In the genomic region with DNA sequence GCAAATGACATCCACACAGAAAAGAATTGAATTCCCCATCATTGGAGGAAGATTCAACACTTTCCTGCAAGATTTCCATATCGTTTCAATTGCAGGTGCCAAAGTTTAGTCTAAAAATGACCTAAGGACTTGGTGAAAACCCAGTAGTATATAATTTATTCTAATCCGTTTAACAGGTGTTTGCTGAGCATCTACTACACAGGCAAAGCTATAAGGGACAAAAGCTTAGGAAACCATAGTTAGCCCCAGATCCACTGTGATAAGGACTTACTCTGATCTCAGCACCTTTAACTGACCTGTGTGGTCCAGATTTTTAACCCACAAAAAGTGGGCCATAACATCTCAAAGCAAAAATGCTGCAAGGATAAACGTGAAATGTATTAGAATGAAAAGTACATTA, we compare ENCODE assay signal across 26 cellular contexts. TPM values are rescaled to one million over a fixed set of nuclear protein-coding genes. Genes with fewer than 3 reads are reported as not detected.
A peak's percentile ranks its signal among the peaks of the same experiment; 100 is the strongest.
DNase-seq lines count a peak whose midpoint lies in the region; ATAC-seq, FAIRE-seq and TF ChIP-seq lines count a peak whose summit lies in the region.
"Had no signal": no experiment of that assay in that cellular context is flagged by ENCODE, and none has a peak within 500 bp of the region (broad histone marks: within the 10 kb centered on the region; RNA-seq: fewer than 3 reads in every experiment).

No MANE protein-coding gene starts in this region.

- H3K4me1 Mint-ChIP-seq in GM23338: peaks cover 8% of the 10 kb centered on the region

- H2AFZ ChIP-seq in GM23338: no peak overlapping the region
- H2AFZ ChIP-seq in OCI-LY3 (ENCODE audit: low read depth, low read length): no peak overlapping the region
- H2AFZ ChIP-seq in endothelial cell of umbilical vein (ENCODE audit: low read depth, low read length): no peak overlapping the region
- H2AFZ ChIP-seq: GM23248 had no signal

- H3K27ac Mint-ChIP-seq in GM23338: no peak overlapping the region
- H3K27ac Mint-ChIP-seq: CD8-positive, alpha-beta T cell had no signal

- H3K9me3 ChIP-seq in OCI-LY3 (ENCODE audit: insufficient read depth, low read length): no peaks in the 10 kb centered on the region
- H3K9me3 ChIP-seq in endothelial cell of umbilical vein (replicated peaks; ENCODE audit: control insufficient read depth, insufficient read depth, low read length): no peaks in the 10 kb centered on the region
- no peaks in the 10 kb centered on the region for H3K9me3 ChIP-seq in HAP-1
- H3K9me3 ChIP-seq: A549, MG63, SJCRH30 had no signal

- H3K79me2 ChIP-seq in GM23338 (replicated peaks; ENCODE audit: insufficient read depth): peaks cover 94% of the 10 kb centered on the region
- no peaks in the 10 kb centered on the region for H3K79me2 ChIP-seq in OCI-LY3 (ENCODE audit: low read length)
- H3K79me2 ChIP-seq in endothelial cell of umbilical vein (ENCODE audit: control insufficient read depth, insufficient read depth, low read length): peaks cover 42% of the 10 kb centered on the region

- H3K4me3 ChIP-seq in GM23338: no peak overlapping the region
- peak overlapping the region; percentile 29 for H3K4me3 ChIP-seq in OCI-LY3 (ENCODE audit: low read length)
- no peak overlapping the region for H3K4me3 ChIP-seq in endothelial cell of umbilical vein (replicated peaks in 1 of 3; ENCODE audit: insufficient read depth in 1 of 3, low read depth in 1 of 3, low read length in 3 of 3)
- H3K4me3 ChIP-seq in HAP-1: no peak overlapping the region
- H3K4me3 ChIP-seq: A549, GM23248, MG63, SJCRH30 had no signal

- peaks cover 28% of the 10 kb centered on the region for H3K36me3 Mint-ChIP-seq in GM23338 (ENCODE audit: low read depth)

- DNase-seq in GM23338 (ENCODE audit: low spot score) (no peak), endothelial cell of umbilical vein (ENCODE audit: low read depth, low spot score) (no peak), RWPE1 (ENCODE audit: low spot score) (no peak), HAP-1 (ENCODE audit: low spot score in 2 of 2) (no peak)
- DNase-seq: Caco-2; CD8-positive, alpha-beta T cell; DMS79; GF-D8; GM23248; H9; KBM-7; MG63; NCI-H1105 treated with DMSO at 0.1 percent for 48 hours; NCI-H1694; NCI-H2029 treated with DMSO at 0.1 percent for 48 hours; NCI-H446 treated with DMSO at 0.1 percent for 48 hours; NCI-H526 treated with DMSO at 0.1 percent for 48 hours; SJCRH30 had no signal

- in situ Hi-C loops in HAP-1 (cut with MboI; ENCODE audit: low sequenced_read_pairs): no loop called here

- H3K27ac ChIP-seq in GM23338 (ENCODE audit: low read depth): no peak overlapping the region
- peak overlapping the region; percentile 69 for H3K27ac ChIP-seq in OCI-LY3 (ENCODE audit: low read length)
- H3K27ac ChIP-seq in endothelial cell of umbilical vein (ENCODE audit: insufficient read depth, low read depth, low read length): no peak overlapping the region
- no peak overlapping the region for H3K27ac ChIP-seq in RWPE1
- H3K27ac ChIP-seq: A549, C4-2B, GM23248, SJCRH30 had no signal

- TF ChIP-seq POLR2A in endothelial cell of umbilical vein (IDR thresholded peaks at IDR 0.05; ENCODE audit: low read depth, low read length): no peak

- H3K4me1 ChIP-seq in GM23338 (ENCODE audit: insufficient read depth): peaks cover 15% of the 10 kb centered on the region
- peaks cover 18% of the 10 kb centered on the region for H3K4me1 ChIP-seq in OCI-LY3 (ENCODE audit: low read length)
- H3K4me1 ChIP-seq in endothelial cell of umbilical vein (ENCODE audit: control insufficient read depth, extremely low read depth, insufficient read depth, low read length): no peaks in the 10 kb centered on the region
- H3K4me1 ChIP-seq in HAP-1: peaks cover 33% of the 10 kb centered on the region
- H3K4me1 ChIP-seq: Caco-2, SJCRH30 had no signal

- H3K36me3 ChIP-seq in GM23338 (ENCODE audit: insufficient read depth) (no peaks in the 10 kb centered on the region), OCI-LY3 (replicated peaks; ENCODE audit: low read depth, low read length) (no peaks in the 10 kb centered on the region), endothelial cell of umbilical vein (ENCODE audit: control insufficient read depth in 2 of 2, extremely low read depth in 1 of 2, insufficient read depth in 2 of 2, low read length in 2 of 2) (peaks cover 0 to 2% of the 10 kb centered on the region in 2 experiments), HAP-1 (replicated peaks) (no peaks in the 10 kb centered on the region)

- H3K9me1 ChIP-seq in endothelial cell of umbilical vein (replicated peaks; ENCODE audit: control insufficient read depth, extremely low read depth, insufficient read depth, low read length): no peaks in the 10 kb centered on the region

- H3K9ac ChIP-seq in OCI-LY3 (ENCODE audit: low read length) (peak overlapping the region; percentile 18; the same call in 1 of the 2 replicates), endothelial cell of umbilical vein (replicated peaks; ENCODE audit: extremely low read depth, insufficient read depth, low read length) (no peak overlapping the region)
- H3K9ac ChIP-seq: GM23248 had no signal

- no peaks in the 10 kb centered on the region for H3K9me3 Mint-ChIP-seq in GM23338
- H3K9me3 Mint-ChIP-seq: CD8-positive, alpha-beta T cell; H9 had no signal

- dilution Hi-C loops in endothelial cell of umbilical vein (cut with MboI; ENCODE audit: extremely low pct_ligation_motif_present, low sequenced_read_pairs): no loop called here

- H3F3A ChIP-seq in GM23338 (replicated peaks; ENCODE audit: low read depth): no peaks in the 10 kb centered on the region

- no peak for TF ChIP-seq CTCF in GM23338 (conservative IDR thresholded peaks at IDR 0.05; ENCODE audit: low read depth in 2 of 2)
- TF ChIP-seq CTCF in OCI-LY3 (IDR thresholded peaks at IDR 0.05; ENCODE audit: low read depth, low read length): no peak
- no peak for TF ChIP-seq CTCF in endothelial cell of umbilical vein (IDR thresholded peaks at IDR 0.05; ENCODE audit: extremely low read depth in 1 of 2, insufficient read depth in 1 of 2, low read depth in 1 of 2, low read length in 2 of 2)
- no peak for TF ChIP-seq CTCF in RWPE1 (conservative IDR thresholded peaks at IDR 0.05; ENCODE audit: low read depth)

- H3K4me3 Mint-ChIP-seq in GM23338: no peak overlapping the region
- H3K4me3 Mint-ChIP-seq: CD8-positive, alpha-beta T cell; H9 had no signal

- no peaks in the 10 kb centered on the region for H3K9me2 ChIP-seq in GM23338 (ENCODE audit: insufficient read depth)

- intact Hi-C loops in endothelial cell of umbilical vein (cut with micrococcal nuclease): no loop called here

- ATAC-seq in GM23338 (no peak), GM19395 (IDR thresholded peaks at IDR 0.05; ENCODE audit: unreplicated experiment) (no peak), GM18868 (IDR thresholded peaks at IDR 0.05; ENCODE audit: unreplicated experiment) (no peak)
- ATAC-seq: A549; CD8-positive, alpha-beta T cell; SK-N-SH treated with all-trans-retinoic acid at 6 μM for 48 hours had no signal

- peaks cover 13% of the 10 kb centered on the region; the same call in 1 of the 2 replicates for H4K20me1 ChIP-seq in GM23338 (replicated peaks; ENCODE audit: insufficient read depth)
- peaks cover 14% of the 10 kb centered on the region; the same call in 1 of the 2 replicates for H4K20me1 ChIP-seq in OCI-LY3 (ENCODE audit: insufficient read depth, low read length)
- peaks cover 10% of the 10 kb centered on the region for H4K20me1 ChIP-seq in endothelial cell of umbilical vein (replicated peaks; ENCODE audit: control insufficient read depth, extremely low read depth, insufficient read depth, low read length)

- FAIRE-seq in endothelial cell of umbilical vein (lab: Jason Lieb, UNC): peak; percentile 56
- FAIRE-seq: A549, HTR-8/SVneo, RCC 7860 had no signal

- H3K27me3 Mint-ChIP-seq in GM23338 (ENCODE audit: insufficient read depth, low read depth, poor library complexity): peaks cover 6% of the 10 kb centered on the region

- BruUV-seq in endothelial cell of umbilical vein (replicated peaks; lab: Mats Ljungman, UMichigan): no TSS peak

- CTCF ChIA-PET in endothelial cell of umbilical vein (lab: Charles Lee): interaction anchor here (1.0 to 1.2 kb wide), 2 partner anchors 12 to 26 kb away, joined by 3 to 5 read pairs; no protein-coding TSS in a partner anchor
- CTCF ChIA-PET in RWPE1 (lab: Yijun Ruan, JAX): interaction anchor here (0.7 kb wide), 1 partner anchor 102 kb away, joined by 3 read pairs; no protein-coding TSS in a partner anchor

- H3K4me2 ChIP-seq in GM23338: 0 out of 2 replicates have a peak overlapping the region, but pooled peaks have one; percentile 15
- peak overlapping the region; percentile 53 for H3K4me2 ChIP-seq in OCI-LY3 (ENCODE audit: low read length)
- no peak overlapping the region for H3K4me2 ChIP-seq in endothelial cell of umbilical vein (ENCODE audit: insufficient read depth, low read length)
- H3K4me2 ChIP-seq: A549 had no signal

- H3K27me3 ChIP-seq in GM23338 (ENCODE audit: insufficient read depth): no peaks in the 10 kb centered on the region
- H3K27me3 ChIP-seq in OCI-LY3 (ENCODE audit: low read depth, low read length): no peaks in the 10 kb centered on the region
- no peaks in the 10 kb centered on the region for H3K27me3 ChIP-seq in endothelial cell of umbilical vein (ENCODE audit: control insufficient read depth in 2 of 2, insufficient read depth in 2 of 2, low read length in 2 of 2)
- H3K27me3 ChIP-seq in HAP-1 (ENCODE audit: low read depth): no peaks in the 10 kb centered on the region
- H3K27me3 ChIP-seq: MG63, SJCRH30 had no signal

- POLR2A ChIA-PET in endothelial cell of umbilical vein (lab: Charles Lee) (no interaction called here), RWPE1 (lab: Yijun Ruan, JAX; ENCODE audit: low non-redundant PET) (no interaction called here)

TF ChIP-seq in GM23338, 12 proteins besides CTCF, POLR2A, EP300 and RAD21 (continues in another document):
- TF ChIP-seq JUNB (IDR thresholded peaks at IDR 0.05; ENCODE audit: unreplicated experiment) (no peak), ZNF331 (CRISPR knock-in tag; IDR thresholded peaks at IDR 0.05; ENCODE audit: low read depth) (no peak), ZNF114 (CRISPR knock-in tag; IDR thresholded peaks at IDR 0.05) (no peak)

TF ChIP-seq in endothelial cell of umbilical vein, 7 proteins besides CTCF, POLR2A, EP300 and RAD21 (continues in another document):
- TF ChIP-seq GATA2 (IDR thresholded peaks at IDR 0.05; ENCODE audit: insufficient read depth, insufficient read length, low read depth, low read length) (no peak), JUN (IDR thresholded peaks at IDR 0.05; ENCODE audit: borderline replicate concordance, insufficient read depth, insufficient read length, low read depth) (no peak), MYC (IDR thresholded peaks at IDR 0.05; ENCODE audit: low read depth, low read length) (no peak)

RNA-seq across cellular contexts. Expression of a gene that starts 19.1 kb away (rescaled TPM):
- 86.5 and 107 TPM in 2 replicates for total RNA-seq in GM23338 (2014; rRNA removed; shearing (Covaris generic))
- polyA plus RNA-seq in GM23338 (2016; fragmentation: Nextera tagmentation; extraction: Ambion mirVana) (37.2 and 40.8 TPM in 2 replicates), endothelial cell of umbilical vein (46.4 and 51.7 TPM in 2 replicates)
- 82.2 and 90.1 TPM in 2 replicates for total RNA-seq in endothelial cell of umbilical vein
- polyA plus RNA-seq in endothelial cell of umbilical vein (2011; cell fraction: cytosol; rRNA removed): 57.4 and 57.8 TPM in 2 replicates
- 92.5 and 97.4 TPM in 2 replicates for polyA plus RNA-seq in endothelial cell of umbilical vein (2011; cell fraction: nucleus; rRNA removed)
- 78.0 and 84.8 TPM in 2 replicates for polyA plus RNA-seq in endothelial cell of umbilical vein (2012)
- polyA minus RNA-seq in endothelial cell of umbilical vein: 92.7 and 127 TPM in 2 replicates
- 17.7 TPM for polyA minus RNA-seq in endothelial cell of umbilical vein (2011; cell fraction: cytosol; rRNA and poly(A)+ RNA removed)
- 99.2 and 129 TPM in 2 replicates for polyA minus RNA-seq in endothelial cell of umbilical vein (2011; cell fraction: nucleus; rRNA and poly(A)+ RNA removed)
